In the genomic region with DNA sequence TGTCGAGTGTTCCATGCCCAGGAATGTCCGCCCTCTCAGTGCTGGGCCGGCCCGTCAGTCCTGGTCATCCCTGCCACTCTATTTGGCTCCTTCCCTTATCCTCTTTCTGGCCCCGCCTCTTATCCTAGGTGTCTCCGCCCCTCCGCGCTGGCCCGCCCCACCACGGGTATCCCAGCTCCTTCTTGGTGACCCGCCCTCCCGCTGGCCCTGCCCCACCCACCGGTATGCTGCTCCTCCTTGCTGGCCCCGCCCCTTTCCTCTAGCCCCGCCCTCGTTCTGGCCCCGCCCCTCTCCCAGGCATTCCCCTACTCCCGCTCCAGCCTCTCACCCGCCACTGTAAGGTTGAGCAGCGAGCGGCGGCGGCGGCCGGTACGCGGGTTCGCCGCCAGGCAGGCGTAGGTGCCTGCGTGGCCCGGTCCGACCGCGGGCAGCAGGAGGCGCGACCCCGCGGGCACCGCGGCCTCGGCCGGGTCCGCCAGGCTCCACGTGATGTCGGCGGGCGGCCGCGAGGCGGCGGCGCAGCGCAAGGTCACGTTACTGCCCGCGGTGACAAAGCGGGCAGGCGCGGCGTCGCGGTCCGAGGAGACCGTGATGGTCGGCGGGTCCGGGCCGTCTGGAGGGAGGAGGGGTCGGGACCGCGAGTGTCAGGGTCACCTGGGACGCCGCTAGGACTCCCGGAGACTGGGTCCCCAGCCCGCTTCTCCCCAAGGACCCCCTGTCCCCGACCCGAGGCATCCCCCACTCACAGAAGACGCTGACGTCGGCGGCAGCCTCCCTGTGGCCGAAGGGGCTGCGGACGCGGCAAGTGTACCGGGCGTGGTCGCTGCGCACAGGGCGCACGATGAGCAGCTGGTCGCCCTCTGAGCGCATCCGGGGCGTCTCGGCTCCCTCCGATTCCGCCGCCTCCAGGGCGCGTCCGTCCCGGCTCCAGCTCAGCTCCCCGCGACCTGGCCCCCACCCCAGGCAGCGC, we compare ENCODE assay signal across 9 cellular contexts. TPM values are rescaled to one million over a fixed set of nuclear protein-coding genes. Genes with fewer than 3 reads are reported as not detected.
A peak's percentile ranks its signal among the peaks of the same experiment; 100 is the strongest.
DNase-seq lines count a peak whose midpoint lies in the region; ATAC-seq, FAIRE-seq and TF ChIP-seq lines count a peak whose summit lies in the region.
"Had no signal": no experiment of that assay in that cellular context is flagged by ENCODE, and none has a peak within 500 bp of the region (broad histone marks: within the 10 kb centered on the region; RNA-seq: fewer than 3 reads in every experiment).

No MANE protein-coding gene starts in this region.

- H3K4me2 ChIP-seq in osteoblast (ENCODE audit: insufficient read depth, low read length): peak overlapping the region; percentile 95

- H3K36me3 Mint-ChIP-seq in CD4-positive, alpha-beta memory T cell: peaks cover 3 to 4% of the 10 kb centered on the region in 2 donors
- H3K36me3 Mint-ChIP-seq in activated naive CD4-positive, alpha-beta T cell treated with anti-CD3 and anti-CD28 coated beads, Interleukin-2, amount 50 U/mL, for 72 hours: no peaks in the 10 kb centered on the region
- H3K36me3 Mint-ChIP-seq in glutamatergic neuron (ENCODE audit: unreplicated experiment): no peaks in the 10 kb centered on the region

- H3K79me2 ChIP-seq in osteoblast (ENCODE audit: insufficient read depth, low read length): no peaks in the 10 kb centered on the region

- CTCF ChIA-PET in CD4-positive, alpha-beta memory T cell (lab: Charles Lee; ENCODE audit: partially characterized antibody): interaction anchor here (0.5 to 1.7 kb wide), 13 partner anchors 10 to 314 kb away, joined by 3 to 6 read pairs (median 3); no protein-coding TSS in a partner anchor

- peaks cover 2% of the 10 kb centered on the region for H3K36me3 ChIP-seq in CD4-positive, alpha-beta memory T cell (ENCODE audit: insufficient read depth, low read length)
- H3K36me3 ChIP-seq in osteoblast (ENCODE audit: insufficient read depth, low read length): peaks cover 5% of the 10 kb centered on the region

- no peaks in the 10 kb centered on the region for H3K27me3 Mint-ChIP-seq in CD4-positive, alpha-beta memory T cell
- peaks cover 13% of the 10 kb centered on the region for H3K27me3 Mint-ChIP-seq in glutamatergic neuron (ENCODE audit: unreplicated experiment)

- intact Hi-C loops in CD4-positive, alpha-beta memory T cell (cut with micrococcal nuclease): loop anchor here (1.0 kb wide), 5 partner anchors 27 to 101 kb away; no protein-coding TSS in a partner anchor

- ATAC-seq in GM19455 (IDR thresholded peaks at IDR 0.05; ENCODE audit: unreplicated experiment): peak; percentile 55
- peak; percentile 92 for ATAC-seq in SK-N-SH treated with all-trans-retinoic acid at 6 μM for 48 hours
- peak; percentile 83 to 89 for ATAC-seq in activated naive CD4-positive, alpha-beta T cell treated with anti-CD3 and anti-CD28 coated beads, Interleukin-2, amount 50 U/mL, for 72 hours

- peak overlapping the region; percentile 70 to 77 for H3K4me3 ChIP-seq in CD4-positive, alpha-beta memory T cell (ENCODE audit: low read length in 2 of 2)
- H3K4me3 ChIP-seq in osteoblast (ENCODE audit: insufficient read depth, low read length): peak overlapping the region; percentile 83

- H3K4me1 Mint-ChIP-seq in CD4-positive, alpha-beta memory T cell: peaks cover 12 to 27% (median 19%) of the 10 kb centered on the region in 4 donors
- H3K4me1 Mint-ChIP-seq in glutamatergic neuron (ENCODE audit: low read depth, unreplicated experiment): peaks cover 3% of the 10 kb centered on the region

- TF ChIP-seq CTCF in glutamatergic neuron (IDR thresholded peaks at IDR 0.05; ENCODE audit: partially characterized antibody, unreplicated experiment) (peak; percentile 37), osteoblast (IDR thresholded peaks at IDR 0.05; ENCODE audit: extremely low read depth, low read depth, low read length) (no peak)

- no peaks in the 10 kb centered on the region for H4K20me1 ChIP-seq in osteoblast (ENCODE audit: insufficient read depth, low read length)

- H3K9me3 ChIP-seq in CD4-positive, alpha-beta memory T cell (ENCODE audit: control insufficient read depth in 1 of 2, low read length in 2 of 2): no peaks in the 10 kb centered on the region
- H3K9me3 ChIP-seq in osteoblast (ENCODE audit: low read depth, low read length): no peaks in the 10 kb centered on the region

- peak; percentile 89 for FAIRE-seq in HTR-8/SVneo (lab: Jason Lieb, UNC)
- FAIRE-seq: islet of Langerhans had no signal

- peak overlapping the region; percentile 57 to 87 (median 72) for H3K27ac Mint-ChIP-seq in CD4-positive, alpha-beta memory T cell
- peak overlapping the region; percentile 66 to 91 for H3K27ac Mint-ChIP-seq in activated naive CD4-positive, alpha-beta T cell treated with anti-CD3 and anti-CD28 coated beads, Interleukin-2, amount 50 U/mL, for 72 hours
- H3K27ac Mint-ChIP-seq in glutamatergic neuron (ENCODE audit: unreplicated experiment): peak overlapping the region; percentile 85

- peak; percentile 71 to 93 (median 75) for DNase-seq in CD4-positive, alpha-beta memory T cell
- DNase-seq in HTR-8/SVneo (ENCODE audit: insufficient read length, low spot score) (peak; percentile 91), glutamatergic neuron (peak; percentile 99), osteoblast (ENCODE audit: insufficient read length, low spot score, missing footprints) (peak; percentile 99)
- DNase-seq in activated naive CD4-positive, alpha-beta T cell treated with anti-CD3 and anti-CD28 coated beads, Interleukin-2, amount 50 U/mL, for 72 hours (ENCODE audit: low spot score in 2 of 2): peak; percentile 91 to 97

- no peaks in the 10 kb centered on the region for H3K27me3 ChIP-seq in CD4-positive, alpha-beta memory T cell (ENCODE audit: insufficient read depth, low read length)
- no peaks in the 10 kb centered on the region for H3K27me3 ChIP-seq in osteoblast (ENCODE audit: insufficient read depth, low read length)

- H3K27ac ChIP-seq in CD4-positive, alpha-beta memory T cell (ENCODE audit: low read depth, low read length): peak overlapping the region; percentile 41
- H3K27ac ChIP-seq in osteoblast (ENCODE audit: low read depth, low read length) (no peak overlapping the region), temporal lobe (ENCODE audit: low read depth, low read length) (peak overlapping the region; percentile 61)

- H3K9me3 Mint-ChIP-seq in CD4-positive, alpha-beta memory T cell: no peaks in the 10 kb centered on the region
- H3K9me3 Mint-ChIP-seq in activated naive CD4-positive, alpha-beta T cell treated with anti-CD3 and anti-CD28 coated beads, Interleukin-2, amount 50 U/mL, for 72 hours: no peaks in the 10 kb centered on the region
- peaks cover 4% of the 10 kb centered on the region for H3K9me3 Mint-ChIP-seq in glutamatergic neuron (ENCODE audit: unreplicated experiment)

- H3K4me1 ChIP-seq in CD4-positive, alpha-beta memory T cell (ENCODE audit: insufficient read depth, low read length): peaks cover 15% of the 10 kb centered on the region
- peaks cover 9% of the 10 kb centered on the region for H3K4me1 ChIP-seq in osteoblast (ENCODE audit: insufficient read depth, low read length)

- POLR2A ChIA-PET in CD4-positive, alpha-beta memory T cell (lab: Charles Lee; ENCODE audit: partially characterized antibody): interaction anchor here (0.6 to 2.1 kb wide), 4 partner anchors 25 to 68 kb away, joined by 3 to 10 read pairs (median 6); a partner anchor contains a TSS

- peak overlapping the region; percentile 80 for H2AFZ ChIP-seq in osteoblast (ENCODE audit: low read length)

- peak overlapping the region; percentile 78 to 92 (median 88) for H3K4me3 Mint-ChIP-seq in CD4-positive, alpha-beta memory T cell
- peak overlapping the region; percentile 99 for H3K4me3 Mint-ChIP-seq in glutamatergic neuron (ENCODE audit: unreplicated experiment)

TF ChIP-seq in SK-N-SH treated with all-trans-retinoic acid at 6 μM for 48 hours, 23 proteins besides CTCF, POLR2A, EP300 and RAD21:
- TF ChIP-seq CSDC2 (CRISPR knock-in tag; IDR thresholded peaks at IDR 0.05): no peak
- TF ChIP-seq ZFP3 (CRISPR knock-in tag; IDR thresholded peaks at IDR 0.05): 0 out of 2 replicates have a peak, but pooled peaks have one; percentile 21
- TF ChIP-seq ARNTL (CRISPR knock-in tag; IDR thresholded peaks at IDR 0.05; ENCODE audit: borderline replicate concordance, low read depth): 0 out of 2 replicates have a peak, but pooled peaks have one; percentile 52
- TF ChIP-seq ZC3H10 (CRISPR knock-in tag; IDR thresholded peaks at IDR 0.05): 0 out of 2 replicates have a peak, but pooled peaks have one; percentile 16
TF ChIP-seq in SK-N-SH treated with all-trans-retinoic acid at 6 μM for 48 hours: peak in this region for 3.

RNA-seq across cellular contexts. Expression of a gene that starts 2.0 kb away (rescaled TPM):
- total RNA-seq in CD4-positive, alpha-beta memory T cell: under 1 TPM; 0.22 to 0.26 TPM
- polyA plus RNA-seq in CD4-positive, alpha-beta memory T cell: under 1 TPM in 1 of 2 donors, not detected in 1; 0.17 TPM
- total RNA-seq in activated naive CD4-positive, alpha-beta T cell treated with anti-CD3 and anti-CD28 coated beads, Interleukin-2, amount 50 U/mL, for 72 hours: 1 to 10 TPM; 3.0 to 6.4 TPM
- 3.5 TPM for total RNA-seq in glutamatergic neuron (ENCODE audit: unreplicated experiment)
- 0.72 and 0.88 TPM in 2 replicates for total RNA-seq in osteoblast
- 0.98 TPM for total RNA-seq in temporal lobe

RNA-seq across cellular contexts. Expression of a gene that starts 26.2 kb away (rescaled TPM):
- total RNA-seq in CD4-positive, alpha-beta memory T cell: 10 to 100 TPM; 51.4 to 53.9 TPM
- polyA plus RNA-seq in CD4-positive, alpha-beta memory T cell: 10 to 100 TPM; 65.2 to 97.0 TPM
- 100 to 1,000 TPM; 147 to 153 TPM for total RNA-seq in activated naive CD4-positive, alpha-beta T cell treated with anti-CD3 and anti-CD28 coated beads, Interleukin-2, amount 50 U/mL, for 72 hours
- total RNA-seq in glutamatergic neuron (ENCODE audit: unreplicated experiment) (77.7 TPM), osteoblast (68.4 and 84.3 TPM in 2 replicates), temporal lobe (28.3 TPM)

RNA-seq across cellular contexts. Expression of a gene that starts 28.5 kb away (rescaled TPM):
- total RNA-seq in CD4-positive, alpha-beta memory T cell: not detected
- polyA plus RNA-seq in CD4-positive, alpha-beta memory T cell: not detected
- under 1 TPM in 1 of 2 donors, not detected in 1; 0.16 TPM for total RNA-seq in activated naive CD4-positive, alpha-beta T cell treated with anti-CD3 and anti-CD28 coated beads, Interleukin-2, amount 50 U/mL, for 72 hours
- 59.9 TPM for total RNA-seq in glutamatergic neuron (ENCODE audit: unreplicated experiment)
- not detected in 2 replicates for total RNA-seq in osteoblast
- 7.9 TPM for total RNA-seq in temporal lobe

RNA-seq across cellular contexts. Expression of a gene that starts 28.8 kb away (rescaled TPM):
- total RNA-seq in CD4-positive, alpha-beta memory T cell: 1 to 10 TPM; 1.5 to 2.0 TPM
- not detected for polyA plus RNA-seq in CD4-positive, alpha-beta memory T cell
- total RNA-seq in activated naive CD4-positive, alpha-beta T cell treated with anti-CD3 and anti-CD28 coated beads, Interleukin-2, amount 50 U/mL, for 72 hours: 1 to 10 TPM; 1.8 to 4.7 TPM
- total RNA-seq in glutamatergic neuron (ENCODE audit: unreplicated experiment): not detected
- not detected in 2 replicates for total RNA-seq in osteoblast
- not detected for total RNA-seq in temporal lobe

RNA-seq across cellular contexts. Expression of a gene that starts 32.5 kb away (rescaled TPM):
- total RNA-seq in CD4-positive, alpha-beta memory T cell: 1 to 10 TPM; 2.7 to 2.8 TPM
- polyA plus RNA-seq in CD4-positive, alpha-beta memory T cell: 10 to 100 TPM; 36.5 to 44.3 TPM
- 10 to 100 TPM; 63.9 to 92.4 TPM for total RNA-seq in activated naive CD4-positive, alpha-beta T cell treated with anti-CD3 and anti-CD28 coated beads, Interleukin-2, amount 50 U/mL, for 72 hours
- total RNA-seq in glutamatergic neuron (ENCODE audit: unreplicated experiment) (not detected), osteoblast (not detected in 2 replicates), temporal lobe (not detected)
